Comparison of ENCODE assay signal across 14 cellular contexts in the genomic region with DNA sequence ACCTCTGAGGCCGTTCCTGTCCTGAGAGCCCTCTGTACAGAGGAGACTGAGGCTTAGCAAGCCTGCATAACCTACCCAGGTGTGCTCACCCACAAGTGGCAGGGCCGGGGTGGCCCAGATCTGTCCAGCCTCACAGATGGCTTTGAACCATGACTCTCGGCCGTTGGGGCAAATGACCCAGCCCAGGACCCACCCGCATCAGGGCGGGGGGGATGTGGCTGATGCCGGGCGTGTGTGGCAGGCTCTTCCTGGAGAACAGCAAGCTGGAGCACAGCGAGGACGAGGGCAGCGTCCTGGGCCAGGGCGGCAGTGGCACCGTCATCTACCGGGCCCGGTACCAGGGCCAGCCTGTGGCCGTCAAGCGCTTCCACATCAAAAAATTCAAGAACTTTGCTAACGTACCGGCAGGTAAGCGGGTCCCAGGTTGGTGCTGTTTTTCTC.
"Had no signal": no experiment of that assay in that cellular context is flagged by ENCODE, and none has a peak within 500 bp of the region (broad histone marks: within the 10 kb centered on the region; RNA-seq: fewer than 3 reads in every experiment).

No MANE protein-coding gene starts in this region.

- H3K27ac ChIP-seq: heart left ventricle, neutrophil, prostate gland, right lobe of liver had no signal

- DNase-seq: activated CD4-positive, alpha-beta T cell treated with anti-CD3 and anti-CD28 coated beads for 4 hours; activated naive CD4-positive, alpha-beta T cell; foreskin melanocyte; heart left ventricle; midbrain; naive B cell; stimulated activated CD4-positive, alpha-beta T cell treated with anti-CD3 and anti-CD28 coated beads, Interleukin-2, amount 100 ng/mL, for 24 hours; stimulated activated naive B cell treated with anti-CD40 and anti-IgM and Interleukin-4, amounts not matched to agents 10 μg/mL and 1 μg/mL and 100 μg/mL, for 72 hours; substantia nigra; T-helper 1 cell had no signal

- H3K27me3 ChIP-seq: heart left ventricle, neutrophil, right lobe of liver had no signal

- H3K27ac Mint-ChIP-seq: activated T-helper 1 cell treated with anti-CD3 and anti-CD28 coated beads, Interleukin-12 subunit alpha, Interleukin-12 subunit beta, Interleukin-2, Interleukin-4 antibody, amounts not matched to agents 30 ng/mL and 10 ng/mL and 1 ng/mL, durations not matched to agents 14 hours and 24 hours and 36 hours; stimulated activated naive B cell treated with anti-CD40 and anti-IgM and Interleukin-4, amounts not matched to agents 10 μg/mL and 1 μg/mL and 100 μg/mL, for 72 hours had no signal

- H3K4me1 ChIP-seq: prostate gland, right lobe of liver had no signal

- H3K4me1 Mint-ChIP-seq: naive B cell; stimulated activated naive B cell treated with anti-CD40 and anti-IgM and Interleukin-4, amounts not matched to agents 10 μg/mL and 1 μg/mL and 100 μg/mL, for 72 hours had no signal

- H3K27me3 Mint-ChIP-seq: naive B cell; stimulated activated naive B cell treated with anti-CD40 and anti-IgM and Interleukin-4, amounts not matched to agents 10 μg/mL and 1 μg/mL and 100 μg/mL, for 72 hours had no signal

- H3K9me3 ChIP-seq: heart left ventricle, neutrophil, prostate gland, right lobe of liver had no signal

- H3K9me3 Mint-ChIP-seq: activated T-helper 1 cell treated with anti-CD3 and anti-CD28 coated beads, Interleukin-12 subunit alpha, Interleukin-12 subunit beta, Interleukin-2, Interleukin-4 antibody, amounts not matched to agents 30 ng/mL and 10 ng/mL and 1 ng/mL, durations not matched to agents 14 hours and 24 hours and 36 hours; naive B cell; stimulated activated naive B cell treated with anti-CD40 and anti-IgM and Interleukin-4, amounts not matched to agents 10 μg/mL and 1 μg/mL and 100 μg/mL, for 72 hours had no signal

- H3K4me3 Mint-ChIP-seq: activated T-helper 1 cell treated with anti-CD3 and anti-CD28 coated beads, Interleukin-12 subunit alpha, Interleukin-12 subunit beta, Interleukin-2, Interleukin-4 antibody, amounts not matched to agents 30 ng/mL and 10 ng/mL and 1 ng/mL, durations not matched to agents 14 hours and 24 hours and 36 hours; naive B cell; stimulated activated naive B cell treated with anti-CD40 and anti-IgM and Interleukin-4, amounts not matched to agents 10 μg/mL and 1 μg/mL and 100 μg/mL, for 72 hours had no signal

- ATAC-seq: stimulated activated naive B cell treated with anti-CD40 and anti-IgM and Interleukin-4, amounts not matched to agents 10 μg/mL and 1 μg/mL and 100 μg/mL, for 72 hours had no signal

- H3K4me3 ChIP-seq: heart left ventricle, prostate gland, right lobe of liver had no signal
